1 cellular context compared by ENCODE assay signal in the genomic region with DNA sequence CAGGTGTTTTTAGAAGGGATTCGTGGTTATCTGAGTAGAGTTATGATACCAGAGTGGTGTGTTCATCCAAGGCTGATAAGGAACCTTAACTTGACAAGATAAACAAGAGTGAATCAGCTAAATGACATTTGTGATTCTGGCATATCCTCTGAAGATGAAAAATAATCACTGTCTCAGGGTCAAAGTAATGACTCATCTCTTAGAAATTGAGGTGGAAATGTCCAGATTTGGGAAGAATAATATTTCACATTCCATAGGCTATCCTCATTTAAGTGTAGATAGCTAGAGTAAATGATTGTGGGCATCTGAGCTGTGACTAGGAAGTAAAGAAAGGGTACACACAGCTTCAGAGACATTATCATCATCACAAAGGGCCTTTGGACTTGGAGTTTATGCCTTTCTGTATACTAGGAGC.
A peak's percentile ranks its signal among the peaks of the same experiment; 100 is the strongest.
TF ChIP-seq lines count a peak whose summit lies in the region.

No MANE protein-coding gene starts in this region.

TF ChIP-seq in A549, 52 proteins besides CTCF, POLR2A, EP300 and RAD21 (continued from another document):
- TF ChIP-seq, protein P1, sequence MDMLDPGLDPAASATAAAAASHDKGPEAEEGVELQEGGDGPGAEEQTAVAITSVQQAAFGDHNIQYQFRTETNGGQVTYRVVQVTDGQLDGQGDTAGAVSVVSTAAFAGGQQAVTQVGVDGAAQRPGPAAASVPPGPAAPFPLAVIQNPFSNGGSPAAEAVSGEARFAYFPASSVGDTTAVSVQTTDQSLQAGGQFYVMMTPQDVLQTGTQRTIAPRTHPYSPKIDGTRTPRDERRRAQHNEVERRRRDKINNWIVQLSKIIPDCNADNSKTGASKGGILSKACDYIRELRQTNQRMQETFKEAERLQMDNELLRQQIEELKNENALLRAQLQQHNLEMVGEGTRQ (IDR thresholded peaks at IDR 0.05) = no peak
- TF ChIP-seq CHD2 (IDR thresholded peaks at IDR 0.05; ENCODE audit: low read length, partially characterized antibody) = no peak
- TF ChIP-seq, protein P2, sequence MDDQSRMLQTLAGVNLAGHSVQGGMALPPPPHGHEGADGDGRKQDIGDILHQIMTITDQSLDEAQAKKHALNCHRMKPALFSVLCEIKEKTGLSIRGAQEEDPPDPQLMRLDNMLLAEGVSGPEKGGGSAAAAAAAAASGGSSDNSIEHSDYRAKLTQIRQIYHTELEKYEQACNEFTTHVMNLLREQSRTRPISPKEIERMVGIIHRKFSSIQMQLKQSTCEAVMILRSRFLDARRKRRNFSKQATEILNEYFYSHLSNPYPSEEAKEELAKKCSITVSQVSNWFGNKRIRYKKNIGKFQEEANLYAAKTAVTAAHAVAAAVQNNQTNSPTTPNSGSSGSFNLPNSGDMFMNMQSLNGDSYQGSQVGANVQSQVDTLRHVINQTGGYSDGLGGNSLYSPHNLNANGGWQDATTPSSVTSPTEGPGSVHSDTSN (IDR thresholded peaks at IDR 0.05) = peak; percentile 65; the same call in 1 of the 2 replicates
- no peak for TF ChIP-seq BHLHE40 (IDR thresholded peaks at IDR 0.05; ENCODE audit: low read depth, low read length)
- no peak for TF ChIP-seq NR3C1 (IDR thresholded peaks at IDR 0.05)
- TF ChIP-seq JUN (IDR thresholded peaks at IDR 0.05) = peak; percentile 59 to 63; a peak in 2 of 5 replicates
- TF ChIP-seq, protein P3, sequence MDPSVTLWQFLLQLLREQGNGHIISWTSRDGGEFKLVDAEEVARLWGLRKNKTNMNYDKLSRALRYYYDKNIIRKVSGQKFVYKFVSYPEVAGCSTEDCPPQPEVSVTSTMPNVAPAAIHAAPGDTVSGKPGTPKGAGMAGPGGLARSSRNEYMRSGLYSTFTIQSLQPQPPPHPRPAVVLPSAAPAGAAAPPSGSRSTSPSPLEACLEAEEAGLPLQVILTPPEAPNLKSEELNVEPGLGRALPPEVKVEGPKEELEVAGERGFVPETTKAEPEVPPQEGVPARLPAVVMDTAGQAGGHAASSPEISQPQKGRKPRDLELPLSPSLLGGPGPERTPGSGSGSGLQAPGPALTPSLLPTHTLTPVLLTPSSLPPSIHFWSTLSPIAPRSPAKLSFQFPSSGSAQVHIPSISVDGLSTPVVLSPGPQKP (IDR thresholded peaks at IDR 0.05; ENCODE audit: low read depth, low read length) = no peak
- no peak for TF ChIP-seq HOXA7 (CRISPR knock-in tag; IDR thresholded peaks at IDR 0.05)
- TF ChIP-seq, protein P4, sequence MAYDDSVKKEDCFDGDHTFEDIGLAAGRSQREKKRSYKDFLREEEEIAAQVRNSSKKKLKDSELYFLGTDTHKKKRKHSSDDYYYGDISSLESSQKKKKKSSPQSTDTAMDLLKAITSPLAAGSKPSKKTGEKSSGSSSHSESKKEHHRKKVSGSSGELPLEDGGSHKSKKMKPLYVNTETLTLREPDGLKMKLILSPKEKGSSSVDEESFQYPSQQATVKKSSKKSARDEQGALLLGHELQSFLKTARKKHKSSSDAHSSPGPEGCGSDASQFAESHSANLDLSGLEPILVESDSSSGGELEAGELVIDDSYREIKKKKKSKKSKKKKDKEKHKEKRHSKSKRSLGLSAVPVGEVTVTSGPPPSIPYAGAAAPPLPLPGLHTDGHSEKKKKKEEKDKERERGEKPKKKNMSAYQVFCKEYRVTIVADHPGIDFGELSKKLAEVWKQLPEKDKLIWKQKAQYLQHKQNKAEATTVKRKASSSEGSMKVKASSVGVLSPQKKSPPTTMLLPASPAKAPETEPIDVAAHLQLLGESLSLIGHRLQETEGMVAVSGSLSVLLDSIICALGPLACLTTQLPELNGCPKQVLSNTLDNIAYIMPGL (CRISPR knock-in tag; IDR thresholded peaks at IDR 0.05; ENCODE audit: borderline replicate concordance) = no peak
- TF ChIP-seq CBX2 (IDR thresholded peaks at IDR 0.05; ENCODE audit: borderline replicate concordance, low read depth) = no peak
- TF ChIP-seq HDAC2 (IDR thresholded peaks at IDR 0.05) = no peak
- TF ChIP-seq MAFK (IDR thresholded peaks at IDR 0.05; ENCODE audit: partially characterized antibody) = no peak
- TF ChIP-seq, protein P5, sequence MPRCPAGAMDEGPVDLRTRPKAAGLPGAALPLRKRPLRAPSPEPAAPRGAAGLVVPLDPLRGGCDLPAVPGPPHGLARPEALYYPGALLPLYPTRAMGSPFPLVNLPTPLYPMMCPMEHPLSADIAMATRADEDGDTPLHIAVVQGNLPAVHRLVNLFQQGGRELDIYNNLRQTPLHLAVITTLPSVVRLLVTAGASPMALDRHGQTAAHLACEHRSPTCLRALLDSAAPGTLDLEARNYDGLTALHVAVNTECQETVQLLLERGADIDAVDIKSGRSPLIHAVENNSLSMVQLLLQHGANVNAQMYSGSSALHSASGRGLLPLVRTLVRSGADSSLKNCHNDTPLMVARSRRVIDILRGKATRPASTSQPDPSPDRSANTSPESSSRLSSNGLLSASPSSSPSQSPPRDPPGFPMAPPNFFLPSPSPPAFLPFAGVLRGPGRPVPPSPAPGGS (IDR thresholded peaks at IDR 0.05) = peak; percentile 75; the same call in 2 of the 3 replicates
